1 cellular context compared by ENCODE assay signal in the genomic region with DNA sequence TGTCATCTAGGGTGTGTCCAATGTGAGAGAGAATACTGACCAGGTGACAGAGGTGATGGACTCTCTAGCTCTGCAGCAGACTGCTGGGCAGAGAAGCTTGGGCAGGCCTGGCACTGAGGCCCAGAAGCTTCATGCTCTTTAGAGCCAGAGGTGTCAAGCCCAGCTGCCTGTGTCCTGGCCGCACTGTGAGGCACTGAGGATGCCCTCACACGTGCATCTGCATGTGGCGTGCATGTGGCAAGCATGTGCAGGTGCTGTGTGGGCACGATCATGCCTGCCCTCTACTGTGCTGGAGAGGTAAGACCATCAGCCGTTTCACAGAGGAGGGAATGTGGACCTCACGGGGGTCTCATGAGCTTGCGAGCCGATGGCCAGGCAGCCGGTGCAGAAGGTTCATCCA.
TF ChIP-seq lines count a peak whose summit lies in the region.

No MANE protein-coding gene starts in this region.

TF ChIP-seq in K562, 482 proteins besides CTCF, POLR2A, EP300 and RAD21 (continued from another document and continues in another):
- TF ChIP-seq, protein P1, sequence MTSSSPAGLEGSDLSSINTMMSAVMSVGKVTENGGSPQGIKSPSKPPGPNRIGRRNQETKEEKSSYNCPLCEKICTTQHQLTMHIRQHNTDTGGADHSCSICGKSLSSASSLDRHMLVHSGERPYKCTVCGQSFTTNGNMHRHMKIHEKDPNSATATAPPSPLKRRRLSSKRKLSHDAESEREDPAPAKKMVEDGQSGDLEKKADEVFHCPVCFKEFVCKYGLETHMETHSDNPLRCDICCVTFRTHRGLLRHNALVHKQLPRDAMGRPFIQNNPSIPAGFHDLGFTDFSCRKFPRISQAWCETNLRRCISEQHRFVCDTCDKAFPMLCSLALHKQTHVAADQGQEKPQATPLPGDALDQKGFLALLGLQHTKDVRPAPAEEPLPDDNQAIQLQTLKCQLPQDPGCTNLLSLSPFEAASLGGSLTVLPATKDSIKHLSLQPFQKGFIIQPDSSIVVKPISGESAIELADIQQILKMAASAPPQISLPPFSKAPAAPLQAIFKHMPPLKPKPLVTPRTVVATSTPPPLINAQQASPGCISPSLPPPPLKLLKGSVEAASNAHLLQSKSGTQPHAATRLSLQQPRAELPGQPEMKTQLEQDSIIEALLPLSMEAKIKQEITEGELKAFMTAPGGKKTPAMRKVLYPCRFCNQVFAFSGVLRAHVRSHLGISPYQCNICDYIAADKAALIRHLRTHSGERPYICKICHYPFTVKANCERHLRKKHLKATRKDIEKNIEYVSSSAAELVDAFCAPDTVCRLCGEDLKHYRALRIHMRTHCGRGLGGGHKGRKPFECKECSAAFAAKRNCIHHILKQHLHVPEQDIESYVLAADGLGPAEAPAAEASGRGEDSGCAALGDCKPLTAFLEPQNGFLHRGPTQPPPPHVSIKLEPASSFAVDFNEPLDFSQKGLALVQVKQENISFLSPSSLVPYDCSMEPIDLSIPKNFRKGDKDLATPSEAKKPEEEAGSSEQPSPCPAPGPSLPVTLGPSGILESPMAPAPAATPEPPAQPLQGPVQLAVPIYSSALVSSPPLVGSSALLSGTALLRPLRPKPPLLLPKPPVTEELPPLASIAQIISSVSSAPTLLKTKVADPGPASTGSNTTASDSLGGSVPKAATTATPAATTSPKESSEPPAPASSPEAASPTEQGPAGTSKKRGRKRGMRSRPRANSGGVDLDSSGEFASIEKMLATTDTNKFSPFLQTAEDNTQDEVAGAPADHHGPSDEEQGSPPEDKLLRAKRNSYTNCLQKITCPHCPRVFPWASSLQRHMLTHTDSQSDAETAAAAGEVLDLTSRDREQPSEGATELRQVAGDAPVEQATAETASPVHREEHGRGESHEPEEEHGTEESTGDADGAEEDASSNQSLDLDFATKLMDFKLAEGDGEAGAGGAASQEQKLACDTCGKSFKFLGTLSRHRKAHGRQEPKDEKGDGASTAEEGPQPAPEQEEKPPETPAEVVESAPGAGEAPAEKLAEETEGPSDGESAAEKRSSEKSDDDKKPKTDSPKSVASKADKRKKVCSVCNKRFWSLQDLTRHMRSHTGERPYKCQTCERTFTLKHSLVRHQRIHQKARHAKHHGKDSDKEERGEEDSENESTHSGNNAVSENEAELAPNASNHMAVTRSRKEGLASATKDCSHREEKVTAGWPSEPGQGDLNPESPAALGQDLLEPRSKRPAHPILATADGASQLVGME (CRISPR knock-in tag; IDR thresholded peaks at IDR 0.05) = 0 out of 2 replicates have a peak, but pooled peaks have one; percentile 63
- no peak for TF ChIP-seq SNAPC5 (CRISPR knock-in tag; IDR thresholded peaks at IDR 0.05)
- TF ChIP-seq TSC22D4 (tag; IDR thresholded peaks at IDR 0.05) = no peak
- no peak for TF ChIP-seq ZNF408 (CRISPR knock-in tag; IDR thresholded peaks at IDR 0.05; ENCODE audit: low read depth)
- no peak for TF ChIP-seq ZNF23 (CRISPR knock-in tag; IDR thresholded peaks at IDR 0.05)
- TF ChIP-seq RBM15 (IDR thresholded peaks at IDR 0.05; ENCODE audit: insufficient read depth, low read length) = no peak
- TF ChIP-seq TOE1 (IDR thresholded peaks at IDR 0.05; ENCODE audit: borderline replicate concordance) = no peak
- TF ChIP-seq TOE1 (CRISPR knock-in tag; IDR thresholded peaks at IDR 0.05; ENCODE audit: borderline replicate concordance, low read depth) = no peak
- TF ChIP-seq DDX20 (tag; IDR thresholded peaks at IDR 0.05; ENCODE audit: low read depth) = no peak
- TF ChIP-seq ZNF311 (CRISPR knock-in tag; IDR thresholded peaks at IDR 0.05) = no peak
- no peak for TF ChIP-seq PCBP1 (IDR thresholded peaks at IDR 0.05; ENCODE audit: low read depth, low read length, poor library complexity, severe bottlenecking)
- no peak for TF ChIP-seq PHF20 (IDR thresholded peaks at IDR 0.05; ENCODE audit: partially characterized antibody)
- TF ChIP-seq ZNF146 (CRISPR knock-in tag; IDR thresholded peaks at IDR 0.05; ENCODE audit: unreplicated experiment) = no peak
- TF ChIP-seq NR4A1 (CRISPR knock-in tag; IDR thresholded peaks at IDR 0.05) = peak; percentile 47; the same call in 1 of the 2 replicates
- no peak for TF ChIP-seq NR4A1 (tag; IDR thresholded peaks at IDR 0.05)
- TF ChIP-seq POLR2H (tag; IDR thresholded peaks at IDR 0.05; ENCODE audit: low read depth) = no peak
- TF ChIP-seq EWSR1 (IDR thresholded peaks at IDR 0.05; ENCODE audit: borderline replicate concordance, low read depth, partially characterized antibody) = no peak
- TF ChIP-seq, protein P2, sequence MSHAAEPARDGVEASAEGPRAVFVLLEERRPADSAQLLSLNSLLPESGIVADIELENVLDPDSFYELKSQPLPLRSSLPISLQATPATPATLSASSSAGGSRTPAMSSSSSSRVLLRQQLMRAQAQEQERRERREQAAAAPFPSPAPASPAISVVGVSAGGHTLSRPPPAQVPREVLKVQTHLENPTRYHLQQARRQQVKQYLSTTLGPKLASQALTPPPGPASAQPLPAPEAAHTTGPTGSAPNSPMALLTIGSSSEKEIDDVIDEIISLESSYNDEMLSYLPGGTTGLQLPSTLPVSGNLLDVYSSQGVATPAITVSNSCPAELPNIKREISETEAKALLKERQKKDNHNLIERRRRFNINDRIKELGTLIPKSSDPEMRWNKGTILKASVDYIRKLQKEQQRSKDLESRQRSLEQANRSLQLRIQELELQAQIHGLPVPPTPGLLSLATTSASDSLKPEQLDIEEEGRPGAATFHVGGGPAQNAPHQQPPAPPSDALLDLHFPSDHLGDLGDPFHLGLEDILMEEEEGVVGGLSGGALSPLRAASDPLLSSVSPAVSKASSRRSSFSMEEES (CRISPR knock-in tag; IDR thresholded peaks at IDR 0.05) = no peak
- TF ChIP-seq ZNF232 (CRISPR knock-in tag; IDR thresholded peaks at IDR 0.05) = no peak
- TF ChIP-seq SREBF1 (IDR thresholded peaks at IDR 0.05; ENCODE audit: borderline replicate concordance, low read depth, low read length) = no peak
- TF ChIP-seq FOXJ2 (tag; IDR thresholded peaks at IDR 0.05) = no peak
- TF ChIP-seq, protein P3, sequence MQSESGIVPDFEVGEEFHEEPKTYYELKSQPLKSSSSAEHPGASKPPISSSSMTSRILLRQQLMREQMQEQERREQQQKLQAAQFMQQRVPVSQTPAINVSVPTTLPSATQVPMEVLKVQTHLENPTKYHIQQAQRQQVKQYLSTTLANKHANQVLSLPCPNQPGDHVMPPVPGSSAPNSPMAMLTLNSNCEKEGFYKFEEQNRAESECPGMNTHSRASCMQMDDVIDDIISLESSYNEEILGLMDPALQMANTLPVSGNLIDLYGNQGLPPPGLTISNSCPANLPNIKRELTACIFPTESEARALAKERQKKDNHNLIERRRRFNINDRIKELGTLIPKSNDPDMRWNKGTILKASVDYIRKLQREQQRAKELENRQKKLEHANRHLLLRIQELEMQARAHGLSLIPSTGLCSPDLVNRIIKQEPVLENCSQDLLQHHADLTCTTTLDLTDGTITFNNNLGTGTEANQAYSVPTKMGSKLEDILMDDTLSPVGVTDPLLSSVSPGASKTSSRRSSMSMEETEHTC (IDR thresholded peaks at IDR 0.05) = no peak
- TF ChIP-seq YBX1 (IDR thresholded peaks at IDR 0.05) = no peak
- no peak for TF ChIP-seq ZNF133 (CRISPR knock-in tag; IDR thresholded peaks at IDR 0.05)
- TF ChIP-seq MTF1 (CRISPR knock-in tag; IDR thresholded peaks at IDR 0.05; ENCODE audit: borderline replicate concordance) = no peak
- no peak for TF ChIP-seq HNRNPK (IDR thresholded peaks at IDR 0.05; ENCODE audit: low read depth, low read length, poor library complexity, severe bottlenecking)
- no peak for TF ChIP-seq TAF9B (IDR thresholded peaks at IDR 0.05; ENCODE audit: partially characterized antibody)
- 0 out of 2 replicates have a peak, but pooled peaks have one; percentile 8 for TF ChIP-seq PHF8 (IDR thresholded peaks at IDR 0.05; ENCODE audit: borderline replicate concordance, low read length)
- TF ChIP-seq ZC3H4 (CRISPR knock-in tag; IDR thresholded peaks at IDR 0.05; ENCODE audit: borderline replicate concordance) = no peak
- TF ChIP-seq MAZ (CRISPR knock-in tag; conservative IDR thresholded peaks at IDR 0.05 in 1 of 2, IDR thresholded peaks at IDR 0.05 in 1 of 2) = no peak
- TF ChIP-seq KDM5B (IDR thresholded peaks at IDR 0.05; ENCODE audit: insufficient replicate concordance, low read depth, low read length) = no peak
- no peak for TF ChIP-seq ZFP91 (CRISPR knock-in tag; IDR thresholded peaks at IDR 0.05)
- TF ChIP-seq, protein P4, sequence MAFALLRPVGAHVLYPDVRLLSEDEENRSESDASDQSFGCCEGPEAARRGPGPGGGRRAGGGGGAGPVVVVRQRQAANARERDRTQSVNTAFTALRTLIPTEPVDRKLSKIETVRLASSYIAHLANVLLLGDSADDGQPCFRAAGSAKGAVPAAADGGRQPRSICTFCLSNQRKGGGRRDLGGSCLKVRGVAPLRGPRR (CRISPR knock-in tag; IDR thresholded peaks at IDR 0.05) = peak; percentile 50; the same call in 1 of the 2 replicates
- no peak for TF ChIP-seq ETV6 (IDR thresholded peaks at IDR 0.05; ENCODE audit: borderline replicate concordance in 1 of 2, low read depth in 2 of 2, low read length in 1 of 2)
- TF ChIP-seq ETV6 (CRISPR knock-in tag; IDR thresholded peaks at IDR 0.05; ENCODE audit: borderline replicate concordance) = no peak
- TF ChIP-seq, protein P5, sequence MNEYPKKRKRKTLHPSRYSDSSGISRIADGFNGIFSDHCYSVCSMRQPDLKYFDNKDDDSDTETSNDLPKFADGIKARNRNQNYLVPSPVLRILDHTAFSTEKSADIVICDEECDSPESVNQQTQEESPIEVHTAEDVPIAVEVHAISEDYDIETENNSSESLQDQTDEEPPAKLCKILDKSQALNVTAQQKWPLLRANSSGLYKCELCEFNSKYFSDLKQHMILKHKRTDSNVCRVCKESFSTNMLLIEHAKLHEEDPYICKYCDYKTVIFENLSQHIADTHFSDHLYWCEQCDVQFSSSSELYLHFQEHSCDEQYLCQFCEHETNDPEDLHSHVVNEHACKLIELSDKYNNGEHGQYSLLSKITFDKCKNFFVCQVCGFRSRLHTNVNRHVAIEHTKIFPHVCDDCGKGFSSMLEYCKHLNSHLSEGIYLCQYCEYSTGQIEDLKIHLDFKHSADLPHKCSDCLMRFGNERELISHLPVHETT (CRISPR knock-in tag; conservative IDR thresholded peaks at IDR 0.05 in 1 of 2, IDR thresholded peaks at IDR 0.05 in 1 of 2) = no peak
- TF ChIP-seq ZBTB7A (IDR thresholded peaks at IDR 0.05; ENCODE audit: borderline replicate concordance, control insufficient read depth, low read depth, low read length) = peak; percentile 46; the same call in 1 of the 2 replicates
- TF ChIP-seq HINFP (tag; conservative IDR thresholded peaks at IDR 0.05; ENCODE audit: low read depth) = no peak
- TF ChIP-seq DIDO1 (tag; IDR thresholded peaks at IDR 0.05; ENCODE audit: low read depth) = no peak
- no peak for TF ChIP-seq PHF21A (IDR thresholded peaks at IDR 0.05; ENCODE audit: borderline replicate concordance, low read depth)
- no peak for TF ChIP-seq CHD2 (IDR thresholded peaks at IDR 0.05; ENCODE audit: low read depth, low read length)
- TF ChIP-seq, protein P6, sequence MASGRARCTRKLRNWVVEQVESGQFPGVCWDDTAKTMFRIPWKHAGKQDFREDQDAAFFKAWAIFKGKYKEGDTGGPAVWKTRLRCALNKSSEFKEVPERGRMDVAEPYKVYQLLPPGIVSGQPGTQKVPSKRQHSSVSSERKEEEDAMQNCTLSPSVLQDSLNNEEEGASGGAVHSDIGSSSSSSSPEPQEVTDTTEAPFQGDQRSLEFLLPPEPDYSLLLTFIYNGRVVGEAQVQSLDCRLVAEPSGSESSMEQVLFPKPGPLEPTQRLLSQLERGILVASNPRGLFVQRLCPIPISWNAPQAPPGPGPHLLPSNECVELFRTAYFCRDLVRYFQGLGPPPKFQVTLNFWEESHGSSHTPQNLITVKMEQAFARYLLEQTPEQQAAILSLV (tag; IDR thresholded peaks at IDR 0.05) = no peak
- TF ChIP-seq NONO (IDR thresholded peaks at IDR 0.05; ENCODE audit: low read depth in 2 of 2, low read length in 1 of 2) = 0 out of 4 replicates have a peak, but pooled peaks of 1 of the 2 experiments have one; percentile 29
- TF ChIP-seq TCFL5 (CRISPR knock-in tag; conservative IDR thresholded peaks at IDR 0.05) = no peak
- TF ChIP-seq ZNF75A (CRISPR knock-in tag; IDR thresholded peaks at IDR 0.05) = no peak
- TF ChIP-seq NR2F6 (CRISPR knock-in tag; IDR thresholded peaks at IDR 0.05) = no peak
- TF ChIP-seq ZNF197 (CRISPR knock-in tag; IDR thresholded peaks at IDR 0.05; ENCODE audit: low read depth) = no peak
- no peak for TF ChIP-seq KLF1 (tag; IDR thresholded peaks at IDR 0.05)
- TF ChIP-seq ZNF436 (CRISPR knock-in tag; IDR thresholded peaks at IDR 0.05) = no peak
- peak; percentile 20; the same call in 1 of the 2 replicates for TF ChIP-seq ZKSCAN1 (IDR thresholded peaks at IDR 0.05; ENCODE audit: low read depth, low read length)
- 0 out of 2 replicates have a peak, but pooled peaks have one; percentile 20 for TF ChIP-seq BHLHE40 (IDR thresholded peaks at IDR 0.05; ENCODE audit: low read length)
